28 cellular contexts compared by ENCODE assay signal in the genomic region with DNA sequence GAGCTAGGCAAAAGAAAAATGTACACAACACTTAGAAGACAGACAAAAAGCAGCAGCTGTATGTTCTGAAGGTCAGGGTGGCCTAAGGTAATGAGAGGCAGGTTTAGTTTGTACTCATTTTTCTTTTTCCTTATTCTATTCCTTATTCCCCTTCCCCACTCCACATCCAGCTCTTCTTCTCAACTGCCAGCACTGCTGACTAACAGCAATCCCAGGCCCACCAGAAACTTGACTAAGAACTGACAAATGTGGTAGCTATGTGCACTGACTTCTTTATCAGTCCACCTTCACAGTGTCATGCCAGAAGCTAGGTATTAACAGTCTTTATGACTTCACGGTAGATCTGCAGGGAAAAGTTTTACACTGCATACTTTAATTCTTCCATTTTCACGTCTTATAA. TPM values are rescaled to one million over a fixed set of nuclear protein-coding genes. Genes with fewer than 3 reads are reported as not detected.
DNase-seq lines count a peak whose midpoint lies in the region; ATAC-seq, FAIRE-seq and TF ChIP-seq lines count a peak whose summit lies in the region.
"Had no signal": no experiment of that assay in that cellular context is flagged by ENCODE, and none has a peak within 500 bp of the region (broad histone marks: within the 10 kb centered on the region; RNA-seq: fewer than 3 reads in every experiment).

No MANE protein-coding gene starts in this region.

- TF ChIP-seq EP300 in K562 (IDR thresholded peaks at IDR 0.05; ENCODE audit: low read length) = no peak

- no peak overlapping the region for H3K9ac ChIP-seq in K562 (ENCODE audit: insufficient read depth in 1 of 2, low read depth in 2 of 2, low read length in 2 of 2)
- H3K9ac ChIP-seq: BLaER1 had no signal

- DNase-seq in ELR (ENCODE audit: low read depth) (peak; percentile 18), SJCRH30 (peak; percentile 22 to 59), K562 (ENCODE audit: extremely low read depth in 1 of 4, low spot score in 3 of 4) (no peak), kidney tubule cell (ENCODE audit: low spot score) (peak; percentile 64), NCI-H146 treated with DMSO at 0.1 percent for 48 hours (lab: John Stamatoyannopoulos, UW; ENCODE audit: unreplicated experiment) (no peak), posterior vena cava (ENCODE audit: low spot score) (no peak), HEK293T (ENCODE audit: extremely low spot score) (no peak)
- DNase-seq: CD4-positive, CD25-positive, alpha-beta regulatory T cell; GF-D8; KBM-7; MG63; NCI-H1694; NCI-H2029 treated with DMSO at 0.1 percent for 48 hours; NCI-H510A; NCI-H69; SIG-M5 had no signal

- H3K27me3 ChIP-seq in SJCRH30 (no peaks in the 10 kb centered on the region), K562 (ENCODE audit: control insufficient read depth in 2 of 2, insufficient read depth in 2 of 2, low read length in 2 of 2) (no peaks in the 10 kb centered on the region)
- H3K27me3 ChIP-seq: BLaER1, MG63 had no signal

- 64% methylated on average over 2 of the region's 2 CpGs for WGBS in K562 (ENCODE audit: insufficient coverage, low coverage, missing lambda C conversion rate)

- no peak for TF ChIP-seq POLR2A in K562 (conservative IDR thresholded peaks at IDR 0.05)

- CTCF ChIA-PET in K562 (lab: Yijun Ruan, JAX; ENCODE audit: low intra/inter-chr PET ratio) = no interaction called here
- CTCF ChIA-PET in HEK293T (lab: Yijun Ruan, JAX) = no interaction called here

- no peaks in the 10 kb centered on the region for H3K9me1 ChIP-seq in K562 (ENCODE audit: control insufficient read depth, insufficient read depth, low read length)

- H3K27ac ChIP-seq in SJCRH30 (peak overlapping the region; percentile 50), K562 (ENCODE audit: extremely low read depth, low read depth, low read length) (no peak overlapping the region)
- H3K27ac ChIP-seq: BLaER1, HL-60 had no signal

- BruUV-seq in K562 (replicated peaks; lab: Mats Ljungman, UMichigan) = no TSS peak

- peaks cover 24% of the 10 kb centered on the region for H3K36me3 ChIP-seq in SJCRH30
- H3K36me3 ChIP-seq in K562 (ENCODE audit: control insufficient read depth, insufficient read depth, low read length) = peaks cover 50% of the 10 kb centered on the region; the same call in 2 of the 3 replicates
- H3K36me3 ChIP-seq: MG63 had no signal

- H3K79me2 ChIP-seq in K562 (ENCODE audit: control insufficient read depth, insufficient read depth, low read length) = no peaks in the 10 kb centered on the region

- intact Hi-C loops in K562 (cut with micrococcal nuclease) = no loop called here
- intact Hi-C loops in posterior vena cava (cut with DNase I) = no loop called here

- H3K9me3 ChIP-seq in SJCRH30 (replicated peaks) = no peaks in the 10 kb centered on the region
- H3K9me3 ChIP-seq in K562 (replicated peaks; ENCODE audit: control insufficient read depth, insufficient read depth, low read depth, low read length) = no peaks in the 10 kb centered on the region
- H3K9me3 ChIP-seq: BLaER1, MG63 had no signal

- no peak overlapping the region for H3K4me2 ChIP-seq in K562 (ENCODE audit: insufficient read depth, low read length)
- H3K4me2 ChIP-seq: BLaER1 had no signal

- no peaks in the 10 kb centered on the region for H4K20me1 ChIP-seq in K562 (replicated peaks; ENCODE audit: control insufficient read depth, insufficient read depth, low read length)
- H4K20me1 ChIP-seq: BLaER1 had no signal

- no peak for TF ChIP-seq CTCF in K562 (IDR thresholded peaks at IDR 0.05 in 2 of 3, conservative IDR thresholded peaks at IDR 0.05 in 1 of 3; ENCODE audit: insufficient read depth in 2 of 3, low read depth in 1 of 3, low read length in 3 of 3)

- POLR2A ChIA-PET in K562 (lab: Yijun Ruan, JAX) (interaction anchor here (0.9 kb wide), 1 partner anchor 11 kb away, joined by 3 read pairs; no protein-coding TSS in a partner anchor), HEK293T (lab: Yijun Ruan, JAX) (no interaction called here)

- no peak for TF ChIP-seq RAD21 in K562 (CRISPR knock-in tag; conservative IDR thresholded peaks at IDR 0.05 in 1 of 2, IDR thresholded peaks at IDR 0.05 in 1 of 2)

- in situ Hi-C loops in K562 (cut with MboI) = no loop called here

- H3K4me3 ChIP-seq in SJCRH30 (no peak overlapping the region), K562 (no peak overlapping the region)
- H3K4me3 ChIP-seq: BLaER1, MG63 had no signal

- H2AFZ ChIP-seq in K562 (ENCODE audit: low read depth, low read length) = no peak overlapping the region

- H3K4me1 ChIP-seq in SJCRH30 = peaks cover 23% of the 10 kb centered on the region
- H3K4me1 ChIP-seq in K562 (replicated peaks in 1 of 2; ENCODE audit: control insufficient read depth in 2 of 2, insufficient read depth in 2 of 2, low read length in 2 of 2) = peaks cover 0 to under 1% of the 10 kb centered on the region in 2 experiments; a peak in 1 of 5 replicates

- ATAC-seq in K562 (no peak), GM19395 (IDR thresholded peaks at IDR 0.05; ENCODE audit: unreplicated experiment) (no peak)
- ATAC-seq: HepG2, Panc1, SK-N-SH treated with all-trans-retinoic acid at 6 μM for 48 hours had no signal

- no peak for FAIRE-seq in K562 (lab: Jason Lieb, UNC)
- FAIRE-seq: D721Med, GM12891, H54, HepG2 had no signal

TF ChIP-seq in K562, 482 proteins besides CTCF, POLR2A, EP300 and RAD21:
- TF ChIP-seq, protein P1, sequence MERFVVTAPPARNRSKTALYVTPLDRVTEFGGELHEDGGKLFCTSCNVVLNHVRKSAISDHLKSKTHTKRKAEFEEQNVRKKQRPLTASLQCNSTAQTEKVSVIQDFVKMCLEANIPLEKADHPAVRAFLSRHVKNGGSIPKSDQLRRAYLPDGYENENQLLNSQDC (CRISPR knock-in tag; IDR thresholded peaks at IDR 0.05) = no peak
- TF ChIP-seq ZFX (CRISPR knock-in tag; IDR thresholded peaks at IDR 0.05) = 0 out of 2 replicates have a peak, but pooled peaks have one; percentile 14

TF ChIP-seq in HEK293T, 16 proteins besides CTCF, POLR2A, EP300 and RAD21 (continues in another document):
- TF ChIP-seq ZNF384 (IDR thresholded peaks at IDR 0.05) = no peak
- no peak for TF ChIP-seq ARNT (IDR thresholded peaks at IDR 0.05)
- no peak for TF ChIP-seq SUZ12 (IDR thresholded peaks at IDR 0.05)
- TF ChIP-seq FOXM1 (IDR thresholded peaks at IDR 0.05; ENCODE audit: borderline replicate concordance) = no peak
- TF ChIP-seq HDGF (IDR thresholded peaks at IDR 0.05; ENCODE audit: borderline replicate concordance) = no peak
- no peak for TF ChIP-seq SP1 (IDR thresholded peaks at IDR 0.05)
- TF ChIP-seq, protein P2, sequence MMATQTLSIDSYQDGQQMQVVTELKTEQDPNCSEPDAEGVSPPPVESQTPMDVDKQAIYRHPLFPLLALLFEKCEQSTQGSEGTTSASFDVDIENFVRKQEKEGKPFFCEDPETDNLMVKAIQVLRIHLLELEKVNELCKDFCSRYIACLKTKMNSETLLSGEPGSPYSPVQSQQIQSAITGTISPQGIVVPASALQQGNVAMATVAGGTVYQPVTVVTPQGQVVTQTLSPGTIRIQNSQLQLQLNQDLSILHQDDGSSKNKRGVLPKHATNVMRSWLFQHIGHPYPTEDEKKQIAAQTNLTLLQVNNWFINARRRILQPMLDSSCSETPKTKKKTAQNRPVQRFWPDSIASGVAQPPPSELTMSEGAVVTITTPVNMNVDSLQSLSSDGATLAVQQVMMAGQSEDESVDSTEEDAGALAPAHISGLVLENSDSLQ (IDR thresholded peaks at IDR 0.05) = no peak
- no peak for TF ChIP-seq FOXK2 (IDR thresholded peaks at IDR 0.05)
- no peak for TF ChIP-seq CTBP1 (IDR thresholded peaks at IDR 0.05; ENCODE audit: borderline replicate concordance)
- no peak for TF ChIP-seq L3MBTL2 (conservative IDR thresholded peaks at IDR 0.05)

RNA-seq across cellular contexts. Expression of a gene that starts 6.1 kb away (rescaled TPM):
- total RNA-seq in SJCRH30 (2014; rRNA removed; shearing (Covaris generic)) = 53.9 and 54.6 TPM in 2 replicates
- 46.4 and 63.0 TPM in 2 replicates for total RNA-seq in K562 (2011; cell fraction: chromatin; rRNA removed; ENCODE audit: low replicate concordance)
- 30.0 and 31.3 TPM in 2 replicates for total RNA-seq in K562 (2011; cell fraction: nucleolus; rRNA removed)
- 43.2 and 43.4 TPM in 2 replicates for total RNA-seq in K562 (2011; cell fraction: nucleoplasm; rRNA removed)
- total RNA-seq in K562 (2014; rRNA removed) = 25.5 and 27.3 TPM in 2 replicates
- total RNA-seq in K562 (2014; rRNA removed; fragmentation: Illumina TruSeq; extraction: Trizol) = 32.5 and 37.4 TPM in 2 replicates
- total RNA-seq in K562 (2015; rRNA removed; fragmentation: Illumina TruSeq; extraction: Trizol) = 28.5 and 28.7 TPM in 2 replicates
- total RNA-seq in K562 (2021) = 42.4 and 43.0 TPM in 2 replicates
- 104 and 105 TPM in 2 replicates for polyA plus RNA-seq in K562 (2011; rRNA removed)
- 40.8 and 85.8 TPM in 2 replicates for polyA plus RNA-seq in K562 (2011; cell fraction: cytosol; rRNA removed)
- 23.4 and 45.2 TPM in 2 replicates for polyA plus RNA-seq in K562 (2011; cell fraction: nucleus; rRNA removed)
- polyA plus RNA-seq in K562 (2012) = 41.5 and 44.6 TPM in 2 replicates
- polyA plus RNA-seq in K562 (2014; fragmentation: Illumina TruSeq; extraction: Trizol) = 52.5 and 54.4 TPM in 2 replicates
- 1 to 10 TPM; 6.6 to 9.0 TPM for polyA plus RNA-seq in K562 (2014; fragmentation: Nextera tagmentation; extraction: Ambion mirVana)
- polyA plus RNA-seq in K562 (2014; rRNA removed) = 38.4 and 39.9 TPM in 2 replicates
- 161 and 193 TPM in 2 replicates for polyA minus RNA-seq in K562 (2011; rRNA and poly(A)+ RNA removed)
- 47.4 and 51.4 TPM in 2 replicates for polyA minus RNA-seq in K562 (2011; cell fraction: cytosol; rRNA and poly(A)+ RNA removed)
- 17.8 and 51.9 TPM in 2 replicates for polyA minus RNA-seq in K562 (2011; cell fraction: nucleus; rRNA and poly(A)+ RNA removed)
- total RNA-seq in posterior vena cava = 10 to 100 TPM; 12.2 to 12.4 TPM

RNA-seq across cellular contexts. Expression of a gene that starts 23.9 kb away (rescaled TPM):
- not detected in 2 replicates for total RNA-seq in SJCRH30 (2014; rRNA removed; shearing (Covaris generic))
- total RNA-seq in K562 (2011; cell fraction: chromatin; rRNA removed; ENCODE audit: low replicate concordance) = not detected in 2 replicates
- not detected in 2 replicates for total RNA-seq in K562 (2011; cell fraction: nucleolus; rRNA removed)
- total RNA-seq in K562 (2011; cell fraction: nucleoplasm; rRNA removed) = not detected in 2 replicates
- total RNA-seq in K562 (2014; rRNA removed) (0.08 TPM in 1 of 2 replicates, not detected in the other), K562 (2014; rRNA removed; fragmentation: Illumina TruSeq; extraction: Trizol) (not detected in 2 replicates), K562 (2015; rRNA removed; fragmentation: Illumina TruSeq; extraction: Trizol) (not detected in 2 replicates), K562 (2021) (not detected in 2 replicates), posterior vena cava (not detected)
- polyA plus RNA-seq in K562 (2011; rRNA removed) (not detected in 2 replicates), K562 (2014; fragmentation: Illumina TruSeq; extraction: Trizol) (not detected in 2 replicates), K562 (2014; fragmentation: Nextera tagmentation; extraction: Ambion mirVana) (not detected), K562 (2014; rRNA removed) (not detected in 2 replicates)
- polyA plus RNA-seq in K562 (2011; cell fraction: cytosol; rRNA removed) = not detected in 2 replicates
- not detected in 2 replicates for polyA plus RNA-seq in K562 (2011; cell fraction: nucleus; rRNA removed)
- polyA plus RNA-seq in K562 (2012) = not detected in 2 replicates
- not detected in 2 replicates for polyA minus RNA-seq in K562 (2011; rRNA and poly(A)+ RNA removed)
- not detected in 2 replicates for polyA minus RNA-seq in K562 (2011; cell fraction: cytosol; rRNA and poly(A)+ RNA removed)
- not detected in 2 replicates for polyA minus RNA-seq in K562 (2011; cell fraction: nucleus; rRNA and poly(A)+ RNA removed)
- total RNA-seq: A172; CD4-positive, CD25-positive, alpha-beta regulatory T cell; HepG2; HT-29 had no signal
- polyA plus RNA-seq: AG04450; CD4-positive, CD25-positive, alpha-beta regulatory T cell; HepG2 had no signal

Comparison
In these comparisons a context has a peak if more than half of its experiments do, and no peak if none do; other contexts are left out.
1. DNase-seq: peak in ELR (single experiment), SJCRH30 (2 of 2) and kidney tubule cell (single experiment); none in K562 (0 of 4), NCI-H146 treated with DMSO at 0.1 percent for 48 hours (single experiment), posterior vena cava (single experiment) and HEK293T (single experiment).